ENCODE assay signal across 11 cellular contexts in genomic region chr1:248849637-248850036, GRCh38.
"Had no signal": no experiment of that assay in that cellular context is flagged by ENCODE, and none has a peak within 500 bp of the region (broad histone marks: within the 10 kb centered on the region; RNA-seq: fewer than 3 reads in every experiment).

No MANE protein-coding gene starts in this region.

- H3K9me3 Mint-ChIP-seq: neural progenitor cell had no signal

- H3K27me3 ChIP-seq: colonic mucosa, heart left ventricle, neural progenitor cell had no signal

- ATAC-seq: activated CD4-positive, alpha-beta T cell treated with anti-CD3 and anti-CD28 coated beads for 36 hours had no signal

- H3K9me3 ChIP-seq: colonic mucosa, heart left ventricle had no signal

- H3K4me3 Mint-ChIP-seq: activated CD4-positive, alpha-beta T cell treated with anti-CD3 and anti-CD28 coated beads for 36 hours had no signal

- H3K4me1 ChIP-seq: colonic mucosa, neural progenitor cell had no signal

- H3K27ac ChIP-seq: colonic mucosa, heart left ventricle, neural progenitor cell, skin epidermis, VCaP had no signal

- DNase-seq: activated CD4-positive, alpha-beta T cell treated with anti-CD3 and anti-CD28 coated beads for 36 hours; activated effector memory CD4-positive, alpha-beta T cell treated with anti-CD3 and anti-CD28 coated beads, Interleukin-2, amount 50 U/mL, for 16 hours; activated T-cell treated with anti-CD3 and anti-CD28 coated beads, Interleukin-2, amount 50 U/mL, for 1 hour; caudate nucleus; colonic mucosa; heart left ventricle; mammary epithelial cell; stimulated activated CD4-positive, alpha-beta T cell treated with anti-CD3 and anti-CD28 coated beads, Interleukin-4, amount 100 ng/mL, for 4 hours had no signal

- H3K27ac Mint-ChIP-seq: neural progenitor cell had no signal

- H3K27me3 Mint-ChIP-seq: activated CD4-positive, alpha-beta T cell treated with anti-CD3 and anti-CD28 coated beads for 36 hours had no signal

- H3K36me3 ChIP-seq: neural progenitor cell had no signal

- H3K4me3 ChIP-seq: colonic mucosa, heart left ventricle, neural progenitor cell, skin epidermis had no signal

- H3K4me1 Mint-ChIP-seq: neural progenitor cell had no signal
